In genomic region chr15:90006217-90007088, GRCh38 we compare ENCODE assay signal across 12 cellular contexts. TPM values are rescaled to one million over a fixed set of nuclear protein-coding genes. Genes with fewer than 3 reads are reported as not detected.
A peak's percentile ranks its signal among the peaks of the same experiment; 100 is the strongest.
DNase-seq lines count a peak whose midpoint lies in the region; ATAC-seq and TF ChIP-seq lines count a peak whose summit lies in the region.
"Had no signal": no experiment of that assay in that cellular context is flagged by ENCODE, and none has a peak within 500 bp of the region (broad histone marks: within the 10 kb centered on the region; RNA-seq: fewer than 3 reads in every experiment).

No MANE protein-coding gene starts in this region.

- POLR2A ChIA-PET in HEK293T (lab: Yijun Ruan, JAX): interaction anchor here (0.7 to 1.9 kb wide), 4 partner anchors 9 to 365 kb away, joined by 3 to 5 read pairs (median 4); no protein-coding TSS in a partner anchor

- no peak for TF ChIP-seq POLR2A in erythroblast (IDR thresholded peaks at IDR 0.05; ENCODE audit: low read length)

- no peaks in the 10 kb centered on the region for H3K36me3 ChIP-seq in KMS-11 (ENCODE audit: insufficient read depth)
- no peaks in the 10 kb centered on the region for H3K36me3 ChIP-seq in osteoblast (ENCODE audit: insufficient read depth, low read length)

- no peaks in the 10 kb centered on the region for H4K20me1 ChIP-seq in KMS-11 (ENCODE audit: insufficient read depth)
- H4K20me1 ChIP-seq in osteoblast (ENCODE audit: insufficient read depth, low read length): peaks cover 19% of the 10 kb centered on the region

- TF ChIP-seq CTCF in KMS-11 (conservative IDR thresholded peaks at IDR 0.05; ENCODE audit: low read depth, low read length) (no peak), osteoblast (IDR thresholded peaks at IDR 0.05; ENCODE audit: extremely low read depth, low read depth, low read length) (no peak)

- H3K4me3 ChIP-seq in KMS-11 (IDR thresholded peaks at IDR 0.05; ENCODE audit: insufficient read depth, low read depth, low read length): no peak overlapping the region
- H3K4me3 ChIP-seq in osteoblast (ENCODE audit: insufficient read depth, low read length): no peak overlapping the region
- H3K4me3 ChIP-seq: heart left ventricle had no signal

- DNase-seq in NCI-H748 (lab: John Stamatoyannopoulos, UW; ENCODE audit: unreplicated experiment) (peak; percentile 37), NCI-H748 treated with DMSO at 0.1 percent for 48 hours (lab: John Stamatoyannopoulos, UW) (no peak), osteoblast (ENCODE audit: insufficient read length, low spot score, missing footprints) (no peak), erythroblast (lab: John Stamatoyannopoulos, UW) (no peak), HEK293T (ENCODE audit: extremely low spot score) (no peak)
- no peak for DNase-seq in effector memory CD8-positive, alpha-beta T cell
- DNase-seq: DMS79 treated with DMSO at 0.1 percent for 48 hours, heart left ventricle, NCI-H1436, OCI-M1 had no signal

- H3K4me1 ChIP-seq in KMS-11 (ENCODE audit: low read depth, poor library complexity, severe bottlenecking) (peaks cover 55% of the 10 kb centered on the region), osteoblast (ENCODE audit: insufficient read depth, low read length) (peaks cover 28% of the 10 kb centered on the region)

- H3K79me2 ChIP-seq in KMS-11 (ENCODE audit: insufficient read depth, low read depth) (peaks cover 66% of the 10 kb centered on the region), osteoblast (ENCODE audit: insufficient read depth, low read length) (peaks cover 69% of the 10 kb centered on the region)

- peaks cover 50 to 64% of the 10 kb centered on the region in 2 donors for H3K4me1 Mint-ChIP-seq in effector memory CD8-positive, alpha-beta T cell (ENCODE audit: low read depth in 2 of 2)

- no peaks in the 10 kb centered on the region for H3K27me3 Mint-ChIP-seq in effector memory CD8-positive, alpha-beta T cell

- no peaks in the 10 kb centered on the region for H3K27me3 ChIP-seq in KMS-11 (ENCODE audit: insufficient read depth, low read depth)
- no peaks in the 10 kb centered on the region for H3K27me3 ChIP-seq in osteoblast (ENCODE audit: insufficient read depth, low read length)
- H3K27me3 ChIP-seq: heart left ventricle had no signal

- H3K27ac Mint-ChIP-seq in effector memory CD8-positive, alpha-beta T cell: peak overlapping the region; percentile 79 to 91

- H3K4me2 ChIP-seq in KMS-11 (peak overlapping the region; percentile 22; the same call in 1 of the 2 replicates), osteoblast (ENCODE audit: insufficient read depth, low read length) (no peak overlapping the region)

- peaks cover 17% of the 10 kb centered on the region for H3K36me3 Mint-ChIP-seq in effector memory CD8-positive, alpha-beta T cell (ENCODE audit: insufficient read depth)

- no peak overlapping the region for H3K4me3 Mint-ChIP-seq in effector memory CD8-positive, alpha-beta T cell

- ATAC-seq in effector memory CD8-positive, alpha-beta T cell (replicated peaks): no peak
- no peak for ATAC-seq in HG03442 (IDR thresholded peaks at IDR 0.05; ENCODE audit: unreplicated experiment)
- ATAC-seq: heart left ventricle had no signal

- H3K9me3 Mint-ChIP-seq in effector memory CD8-positive, alpha-beta T cell: no peaks in the 10 kb centered on the region

- no peak overlapping the region for H3K9ac ChIP-seq in KMS-11

- CTCF ChIA-PET in HEK293T (lab: Yijun Ruan, JAX): no interaction called here

- H3K27ac ChIP-seq in KMS-11 (no peak overlapping the region), osteoblast (ENCODE audit: low read depth, low read length) (peak overlapping the region; percentile 2)

- H3K9me3 ChIP-seq in osteoblast (ENCODE audit: low read depth, low read length): no peaks in the 10 kb centered on the region

- H2AFZ ChIP-seq in KMS-11 (ENCODE audit: low read depth) (no peak overlapping the region), osteoblast (ENCODE audit: low read length) (no peak overlapping the region)

TF ChIP-seq in HEK293T, 16 proteins besides CTCF, POLR2A, EP300 and RAD21:
- TF ChIP-seq BHLHE40 (IDR thresholded peaks at IDR 0.05; ENCODE audit: borderline replicate concordance) (no peak), FOXM1 (IDR thresholded peaks at IDR 0.05; ENCODE audit: borderline replicate concordance) (no peak), ZNF384 (IDR thresholded peaks at IDR 0.05) (no peak), FOXK2 (IDR thresholded peaks at IDR 0.05) (no peak)

RNA-seq across cellular contexts. Expression of gene ZNF710, which starts 5.3 kb away (rescaled TPM):
- total RNA-seq in osteoblast: 10.3 and 10.9 TPM in 2 replicates
